18 cellular contexts compared by ENCODE assay signal in genomic region chr5:75058986-75059508, GRCh38. TPM values are rescaled to one million over a fixed set of nuclear protein-coding genes. Genes with fewer than 3 reads are reported as not detected.
DNase-seq lines count a peak whose midpoint lies in the region; ATAC-seq and TF ChIP-seq lines count a peak whose summit lies in the region.
"Had no signal": no experiment of that assay in that cellular context is flagged by ENCODE, and none has a peak within 500 bp of the region (broad histone marks: within the 10 kb centered on the region; RNA-seq: fewer than 3 reads in every experiment).

No MANE protein-coding gene starts in this region.

- H4K20me1 ChIP-seq in PC-9 (ENCODE audit: insufficient read depth) = no peaks in the 10 kb centered on the region

- H3K27me3 ChIP-seq in PC-9 (ENCODE audit: insufficient read depth, low read depth) (no peaks in the 10 kb centered on the region), foreskin keratinocyte (no peaks in the 10 kb centered on the region)
- H3K27me3 ChIP-seq: thyroid gland had no signal

- H3K36me3 ChIP-seq in PC-9 (ENCODE audit: low read depth) = no peaks in the 10 kb centered on the region
- H3K36me3 ChIP-seq: heart right ventricle, thyroid gland had no signal

- peaks cover 1 to 3% of the 10 kb centered on the region in 2 donors for H3K36me3 Mint-ChIP-seq in activated T-cell treated with anti-CD3 and anti-CD28 coated beads, Interleukin-2, amount 50 U/mL, for 72 hours (ENCODE audit: insufficient read depth in 2 of 2)
- H3K36me3 Mint-ChIP-seq: brain had no signal

- intact Hi-C loops in PC-9 (cut with micrococcal nuclease; ENCODE audit: unreplicated experiment) = loop anchor here (10.0 kb wide), 1 partner anchor 294 kb away; the partner anchor contains the start of genes GFM2 and NSA2

- no peaks in the 10 kb centered on the region for H3K79me2 ChIP-seq in PC-9 (ENCODE audit: low read depth)

- H3K9me2 ChIP-seq in PC-9 (ENCODE audit: insufficient read depth) = no peaks in the 10 kb centered on the region

- TF ChIP-seq CTCF in PC-9 (conservative IDR thresholded peaks at IDR 0.05) = no peak
- TF ChIP-seq CTCF in choroid plexus epithelial cell (conservative IDR thresholded peaks at IDR 0.05; ENCODE audit: low read depth, low read length) = no peak
- no peak for TF ChIP-seq CTCF in foreskin keratinocyte (conservative IDR thresholded peaks at IDR 0.05)

- peaks cover 0 to 4% of the 10 kb centered on the region in 2 donors for H3K9me3 Mint-ChIP-seq in activated T-cell treated with anti-CD3 and anti-CD28 coated beads, Interleukin-2, amount 50 U/mL, for 72 hours
- peaks cover 7 to 10% of the 10 kb centered on the region in 2 donors for H3K9me3 Mint-ChIP-seq in stimulated activated naive CD8-positive, alpha-beta T cell treated with anti-CD3 and anti-CD28 coated beads, Interleukin-15, amount 100 ng/mL, for 72 hours
- H3K9me3 Mint-ChIP-seq: brain had no signal

- H3K4me3 Mint-ChIP-seq in activated T-cell treated with anti-CD3 and anti-CD28 coated beads, Interleukin-2, amount 50 U/mL, for 72 hours = peak overlapping the region; percentile 38 to 61
- H3K4me3 Mint-ChIP-seq in stimulated activated naive CD8-positive, alpha-beta T cell treated with anti-CD3 and anti-CD28 coated beads, Interleukin-15, amount 100 ng/mL, for 72 hours = peak overlapping the region; percentile 42 to 67
- H3K4me3 Mint-ChIP-seq: brain had no signal

- H3K9me3 ChIP-seq in PC-9 (ENCODE audit: insufficient read depth, low read depth) = no peaks in the 10 kb centered on the region
- H3K9me3 ChIP-seq: heart right ventricle, thyroid gland had no signal

- H3K4me1 Mint-ChIP-seq in activated T-cell treated with anti-CD3 and anti-CD28 coated beads, Interleukin-2, amount 50 U/mL, for 72 hours (ENCODE audit: low read depth) = peaks cover 85% of the 10 kb centered on the region
- peaks cover 93% of the 10 kb centered on the region for H3K4me1 Mint-ChIP-seq in stimulated activated naive CD8-positive, alpha-beta T cell treated with anti-CD3 and anti-CD28 coated beads, Interleukin-15, amount 100 ng/mL, for 72 hours

- H3K4me3 ChIP-seq in PC-9 (no peak overlapping the region), choroid plexus epithelial cell (ENCODE audit: low read depth, low read length) (no peak overlapping the region)
- H3K4me3 ChIP-seq: heart right ventricle, thyroid gland had no signal

- H3K27me3 Mint-ChIP-seq in activated T-cell treated with anti-CD3 and anti-CD28 coated beads, Interleukin-2, amount 50 U/mL, for 72 hours (ENCODE audit: low read depth) = no peaks in the 10 kb centered on the region
- no peaks in the 10 kb centered on the region for H3K27me3 Mint-ChIP-seq in stimulated activated naive CD8-positive, alpha-beta T cell treated with anti-CD3 and anti-CD28 coated beads, Interleukin-15, amount 100 ng/mL, for 72 hours

- CTCF ChIA-PET in PC-9 (lab: Charles Lee) = no interaction called here

- peak overlapping the region; percentile 40 for H3K27ac Mint-ChIP-seq in activated T-cell treated with anti-CD3 and anti-CD28 coated beads, Interleukin-2, amount 50 U/mL, for 72 hours
- peak overlapping the region; percentile 37 to 82 for H3K27ac Mint-ChIP-seq in stimulated activated naive CD8-positive, alpha-beta T cell treated with anti-CD3 and anti-CD28 coated beads, Interleukin-15, amount 100 ng/mL, for 72 hours
- H3K27ac Mint-ChIP-seq: brain had no signal

- H3K4me2 ChIP-seq in PC-9 = no peak overlapping the region

- H3K4me1 ChIP-seq in PC-9 (replicated peaks; ENCODE audit: insufficient read depth) (0 out of 2 replicates have a peak, but pooled peaks cover 8% of the 10 kb centered on the region), foreskin keratinocyte (no peaks in the 10 kb centered on the region)

- no peak overlapping the region for H3K27ac ChIP-seq in PC-9
- no peak overlapping the region for H3K27ac ChIP-seq in foreskin keratinocyte
- H3K27ac ChIP-seq: heart right ventricle, thyroid gland had no signal

- DNase-seq in activated T-cell treated with anti-CD3 and anti-CD28 coated beads, Interleukin-2, amount 50 U/mL, for 72 hours = no peak
- no peak for DNase-seq in activated T-cell treated with anti-CD3 and anti-CD28 coated beads, Interleukin-2, amount 50 U/mL, for 1 hour
- no peak for DNase-seq in PC-9
- DNase-seq in choroid plexus epithelial cell (ENCODE audit: low read depth) = peak; percentile 56
- no peak for DNase-seq in stimulated activated naive CD8-positive, alpha-beta T cell treated with anti-CD3 and anti-CD28 coated beads, Interleukin-15, amount 100 ng/mL, for 72 hours
- DNase-seq in NCI-H1092 treated with DMSO at 0.1 percent for 48 hours (lab: John Stamatoyannopoulos, UW) = no peak
- DNase-seq in foreskin keratinocyte = no peak
- DNase-seq: cortex of kidney; DMS79; heart right ventricle; NCI-H1436; NCI-H2171; NCI-H526 treated with DMSO at 0.1 percent for 48 hours; SHP77 treated with DMSO at 0.1 percent for 48 hours; stimulated activated CD4-positive, alpha-beta T cell treated with anti-CD3 and anti-CD28 coated beads, Interleukin-12 subunit alpha, Interleukin-12 subunit beta, amount 100 ng/mL, for 4 hours; thyroid gland had no signal

- peak overlapping the region; percentile 50; the same call in 1 of the 2 replicates for H2AFZ ChIP-seq in PC-9

- no peaks in the 10 kb centered on the region; the same call in 1 of the 2 replicates for H3F3A ChIP-seq in PC-9 (ENCODE audit: insufficient read depth, low read depth)

- BruUV-seq in PC-9 (replicated peaks; lab: Mats Ljungman, UMichigan) = no TSS peak

- POLR2A ChIA-PET in PC-9 (lab: Charles Lee; ENCODE audit: unreplicated experiment) = no interaction called here

- ATAC-seq in activated T-cell treated with anti-CD3 and anti-CD28 coated beads, Interleukin-2, amount 50 U/mL, for 72 hours (replicated peaks in 1 of 2) = peak; percentile 54 to 67
- ATAC-seq in stimulated activated naive CD8-positive, alpha-beta T cell treated with anti-CD3 and anti-CD28 coated beads, Interleukin-15, amount 100 ng/mL, for 72 hours = peak; percentile 56
- ATAC-seq in HG02973 (IDR thresholded peaks at IDR 0.05; ENCODE audit: unreplicated experiment) (no peak), foreskin keratinocyte (no peak)
- ATAC-seq: heart right ventricle had no signal

RNA-seq across cellular contexts. Expression of gene GCNT4, which starts 6.7 kb away (rescaled TPM):
- total RNA-seq in activated T-cell treated with anti-CD3 and anti-CD28 coated beads, Interleukin-2, amount 50 U/mL, for 72 hours = 1 to 10 TPM; 3.2 to 4.5 TPM
- total RNA-seq in PC-9 (2021) = 1.1 and 1.4 TPM in 2 replicates
- total RNA-seq in foreskin keratinocyte = 2.0 and 2.3 TPM in 2 replicates
- polyA plus RNA-seq in foreskin keratinocyte = 0.57 and 0.70 TPM in 2 replicates

Comparison
In these comparisons a context has a peak if more than half of its experiments do, and no peak if none do; other contexts are left out.
1. ATAC-seq: peak in activated T-cell treated with anti-CD3 and anti-CD28 coated beads, Interleukin-2, amount 50 U/mL, for 72 hours (2 of 2) and stimulated activated naive CD8-positive, alpha-beta T cell treated with anti-CD3 and anti-CD28 coated beads, Interleukin-15, amount 100 ng/mL, for 72 hours (single experiment); none in HG02973 (single experiment) and foreskin keratinocyte (single experiment).